1 cellular context compared by ENCODE assay signal in the genomic region with DNA sequence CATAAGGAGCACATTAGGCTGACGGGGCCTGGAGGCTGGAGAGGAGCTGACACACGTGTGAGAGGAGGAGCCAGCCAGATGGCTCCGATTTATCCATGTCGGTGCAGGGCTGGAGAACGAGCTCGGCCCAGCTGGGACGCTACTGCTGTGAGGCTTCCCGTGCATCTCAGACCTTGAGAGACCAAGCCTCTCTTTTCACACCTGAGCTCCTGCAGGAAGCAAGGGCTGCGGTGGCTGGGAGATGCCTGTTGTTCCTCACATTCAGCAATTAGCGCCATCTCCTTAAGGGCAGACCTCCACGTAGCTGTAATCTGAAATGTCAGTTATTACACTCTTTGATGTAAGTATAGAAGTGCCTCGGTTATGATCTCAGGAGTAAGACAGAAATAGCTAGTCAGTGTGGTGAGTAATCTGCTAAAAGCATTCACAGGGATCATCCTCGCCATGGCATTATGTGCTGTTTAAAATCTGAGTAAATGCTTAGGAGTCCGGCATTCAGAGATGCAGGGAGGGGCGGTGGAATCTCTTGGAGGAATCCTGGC.
TF ChIP-seq lines count a peak whose summit lies in the region.

No MANE protein-coding gene starts in this region.

TF ChIP-seq in GM23338, 12 proteins besides CTCF, POLR2A, EP300 and RAD21 (continued from another document):
- TF ChIP-seq, protein P1, sequence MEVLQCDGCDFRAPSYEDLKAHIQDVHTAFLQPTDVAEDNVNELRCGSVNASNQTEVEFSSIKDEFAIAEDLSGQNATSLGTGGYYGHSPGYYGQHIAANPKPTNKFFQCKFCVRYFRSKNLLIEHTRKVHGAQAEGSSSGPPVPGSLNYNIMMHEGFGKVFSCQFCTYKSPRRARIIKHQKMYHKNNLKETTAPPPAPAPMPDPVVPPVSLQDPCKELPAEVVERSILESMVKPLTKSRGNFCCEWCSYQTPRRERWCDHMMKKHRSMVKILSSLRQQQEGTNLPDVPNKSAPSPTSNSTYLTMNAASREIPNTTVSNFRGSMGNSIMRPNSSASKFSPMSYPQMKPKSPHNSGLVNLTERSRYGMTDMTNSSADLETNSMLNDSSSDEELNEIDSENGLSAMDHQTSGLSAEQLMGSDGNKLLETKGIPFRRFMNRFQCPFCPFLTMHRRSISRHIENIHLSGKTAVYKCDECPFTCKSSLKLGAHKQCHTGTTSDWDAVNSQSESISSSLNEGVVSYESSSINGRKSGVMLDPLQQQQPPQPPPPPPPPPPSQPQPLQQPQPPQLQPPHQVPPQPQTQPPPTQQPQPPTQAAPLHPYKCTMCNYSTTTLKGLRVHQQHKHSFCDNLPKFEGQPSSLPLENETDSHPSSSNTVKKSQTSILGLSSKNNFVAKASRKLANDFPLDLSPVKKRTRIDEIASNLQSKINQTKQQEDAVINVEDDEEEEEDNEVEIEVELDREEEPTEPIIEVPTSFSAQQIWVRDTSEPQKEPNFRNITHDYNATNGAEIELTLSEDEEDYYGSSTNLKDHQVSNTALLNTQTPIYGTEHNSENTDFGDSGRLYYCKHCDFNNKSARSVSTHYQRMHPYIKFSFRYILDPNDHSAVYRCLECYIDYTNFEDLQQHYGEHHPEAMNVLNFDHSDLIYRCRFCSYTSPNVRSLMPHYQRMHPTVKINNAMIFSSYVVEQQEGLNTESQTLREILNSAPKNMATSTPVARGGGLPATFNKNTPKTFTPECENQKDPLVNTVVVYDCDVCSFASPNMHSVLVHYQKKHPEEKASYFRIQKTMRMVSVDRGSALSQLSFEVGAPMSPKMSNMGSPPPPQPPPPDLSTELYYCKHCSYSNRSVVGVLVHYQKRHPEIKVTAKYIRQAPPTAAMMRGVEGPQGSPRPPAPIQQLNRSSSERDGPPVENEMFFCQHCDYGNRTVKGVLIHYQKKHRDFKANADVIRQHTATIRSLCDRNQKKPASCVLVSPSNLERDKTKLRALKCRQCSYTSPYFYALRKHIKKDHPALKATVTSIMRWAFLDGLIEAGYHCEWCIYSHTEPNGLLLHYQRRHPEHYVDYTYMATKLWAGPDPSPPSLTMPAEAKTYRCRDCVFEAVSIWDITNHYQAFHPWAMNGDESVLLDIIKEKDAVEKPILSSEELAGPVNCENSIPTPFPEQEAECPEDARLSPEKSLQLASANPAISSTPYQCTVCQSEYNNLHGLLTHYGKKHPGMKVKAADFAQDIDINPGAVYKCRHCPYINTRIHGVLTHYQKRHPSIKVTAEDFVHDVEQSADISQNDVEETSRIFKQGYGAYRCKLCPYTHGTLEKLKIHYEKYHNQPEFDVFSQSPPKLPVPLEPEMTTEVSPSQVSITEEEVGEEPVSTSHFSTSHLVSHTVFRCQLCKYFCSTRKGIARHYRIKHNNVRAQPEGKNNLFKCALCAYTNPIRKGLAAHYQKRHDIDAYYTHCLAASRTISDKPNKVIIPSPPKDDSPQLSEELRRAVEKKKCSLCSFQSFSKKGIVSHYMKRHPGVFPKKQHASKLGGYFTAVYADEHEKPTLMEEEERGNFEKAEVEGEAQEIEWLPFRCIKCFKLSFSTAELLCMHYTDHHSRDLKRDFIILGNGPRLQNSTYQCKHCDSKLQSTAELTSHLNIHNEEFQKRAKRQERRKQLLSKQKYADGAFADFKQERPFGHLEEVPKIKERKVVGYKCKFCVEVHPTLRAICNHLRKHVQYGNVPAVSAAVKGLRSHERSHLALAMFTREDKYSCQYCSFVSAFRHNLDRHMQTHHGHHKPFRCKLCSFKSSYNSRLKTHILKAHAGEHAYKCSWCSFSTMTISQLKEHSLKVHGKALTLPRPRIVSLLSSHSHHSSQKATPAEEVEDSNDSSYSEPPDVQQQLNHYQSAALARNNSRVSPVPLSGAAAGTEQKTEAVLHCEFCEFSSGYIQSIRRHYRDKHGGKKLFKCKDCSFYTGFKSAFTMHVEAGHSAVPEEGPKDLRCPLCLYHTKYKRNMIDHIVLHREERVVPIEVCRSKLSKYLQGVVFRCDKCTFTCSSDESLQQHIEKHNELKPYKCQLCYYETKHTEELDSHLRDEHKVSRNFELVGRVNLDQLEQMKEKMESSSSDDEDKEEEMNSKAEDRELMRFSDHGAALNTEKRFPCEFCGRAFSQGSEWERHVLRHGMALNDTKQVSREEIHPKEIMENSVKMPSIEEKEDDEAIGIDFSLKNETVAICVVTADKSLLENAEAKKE (CRISPR knock-in tag; IDR thresholded peaks at IDR 0.05) = no peak
- no peak for TF ChIP-seq ZNF331 (CRISPR knock-in tag; IDR thresholded peaks at IDR 0.05; ENCODE audit: low read depth)
TF ChIP-seq in GM23338: peak in this region for 0.
